In the genomic region with DNA sequence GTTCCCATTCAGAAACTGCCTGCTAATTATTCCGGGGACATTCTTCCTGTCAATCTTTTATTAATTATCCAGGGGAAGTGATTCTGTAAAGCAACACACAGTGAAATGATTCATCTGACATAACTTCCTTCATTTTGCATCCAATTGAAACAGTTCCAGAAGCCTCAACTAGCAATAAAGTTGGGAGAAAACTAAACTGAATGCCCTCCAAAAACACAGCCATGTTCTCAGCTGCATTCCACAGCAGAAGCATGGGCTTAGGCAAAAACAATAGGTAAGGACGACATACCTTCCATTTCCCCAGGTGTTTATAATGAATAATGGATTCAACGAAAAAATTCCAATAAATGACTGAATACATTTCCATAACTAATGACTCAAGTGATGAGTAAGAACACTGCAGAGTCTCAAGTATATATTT, we compare ENCODE assay signal across 10 cellular contexts. TPM values are rescaled to one million over a fixed set of nuclear protein-coding genes. Genes with fewer than 3 reads are reported as not detected.
A peak's percentile ranks its signal among the peaks of the same experiment; 100 is the strongest.
DNase-seq lines count a peak whose midpoint lies in the region; ATAC-seq, FAIRE-seq and TF ChIP-seq lines count a peak whose summit lies in the region.
"Had no signal": no experiment of that assay in that cellular context is flagged by ENCODE, and none has a peak within 500 bp of the region (broad histone marks: within the 10 kb centered on the region; RNA-seq: fewer than 3 reads in every experiment).

No MANE protein-coding gene starts in this region.

- H3K9ac ChIP-seq in astrocyte (ENCODE audit: low read length) = peak overlapping the region; percentile 53
- H3K9ac ChIP-seq in keratinocyte (ENCODE audit: control insufficient read depth, extremely low read depth, insufficient read depth, low read length) = peak overlapping the region; percentile 45

- H3K27me3 ChIP-seq in right atrium auricular region = no peaks in the 10 kb centered on the region
- no peaks in the 10 kb centered on the region for H3K27me3 ChIP-seq in astrocyte (ENCODE audit: insufficient read depth, low read length)
- H3K27me3 ChIP-seq in keratinocyte (ENCODE audit: control insufficient read depth, extremely low read depth, insufficient read depth, low read length) = no peaks in the 10 kb centered on the region
- no peaks in the 10 kb centered on the region for H3K27me3 ChIP-seq in vagina

- intact Hi-C loops in cardiac septum (cut with DNase I) = no loop called here
- intact Hi-C loops in vagina (cut with DNase I) = no loop called here

- peak overlapping the region; percentile 62 for H3K4me2 ChIP-seq in astrocyte (ENCODE audit: low read length)
- H3K4me2 ChIP-seq in keratinocyte (ENCODE audit: control insufficient read depth, extremely low read depth, insufficient read depth, low read depth, low read length) = peak overlapping the region; percentile 67

- H3K9me1 ChIP-seq in keratinocyte (ENCODE audit: control insufficient read depth, extremely low read depth, insufficient read depth, low read length) = no peaks in the 10 kb centered on the region

- ATAC-seq in GM18520 (IDR thresholded peaks at IDR 0.05; ENCODE audit: unreplicated experiment) = no peak
- ATAC-seq: activated CD8-positive, alpha-beta T cell treated with anti-CD3 and anti-CD28 coated beads, Interleukin-2, amount 10 ng/mL, durations not matched to agents 7 days and 5 days had no signal

- peak; percentile 75 for FAIRE-seq in astrocyte (lab: Jason Lieb, UNC)
- peak; percentile 86 for FAIRE-seq in keratinocyte (lab: Jason Lieb, UNC)

- no peaks in the 10 kb centered on the region for H3K36me3 Mint-ChIP-seq in astrocyte (ENCODE audit: low read depth, unreplicated experiment)

- TF ChIP-seq CTCF in right atrium auricular region (IDR thresholded peaks at IDR 0.05) = no peak
- no peak for TF ChIP-seq CTCF in astrocyte (IDR thresholded peaks at IDR 0.05; ENCODE audit: insufficient read depth, low read depth, low read length)
- no peak for TF ChIP-seq CTCF in keratinocyte (optimal IDR thresholded peaks at IDR 0.05 in 1 of 3, IDR thresholded peaks at IDR 0.05 in 1 of 3, conservative IDR thresholded peaks at IDR 0.05 in 1 of 3; ENCODE audit: extremely low read depth in 1 of 3, insufficient read depth in 2 of 3, low read length in 3 of 3)
- TF ChIP-seq CTCF in vagina (IDR thresholded peaks at IDR 0.05) = no peak

- H3K27ac ChIP-seq in right atrium auricular region (peak overlapping the region; percentile 46 to 49), astrocyte (ENCODE audit: low read depth, low read length) (peak overlapping the region; percentile 66), keratinocyte (ENCODE audit: control insufficient read depth, insufficient read depth, low read length) (peak overlapping the region; percentile 82), vagina (peak overlapping the region; percentile 79)

- peak overlapping the region; percentile 83 for H3K27ac Mint-ChIP-seq in astrocyte (ENCODE audit: unreplicated experiment)
- H3K27ac Mint-ChIP-seq: activated CD8-positive, alpha-beta T cell treated with anti-CD3 and anti-CD28 coated beads, Interleukin-2, amount 10 ng/mL, durations not matched to agents 7 days and 5 days had no signal

- H3K27me3 Mint-ChIP-seq in astrocyte (ENCODE audit: low read depth, unreplicated experiment) = no peaks in the 10 kb centered on the region

- H3K4me1 Mint-ChIP-seq in astrocyte (ENCODE audit: low read depth, unreplicated experiment) = peaks cover 19% of the 10 kb centered on the region

- DNase-seq in right atrium auricular region (ENCODE audit: low spot score) (no peak), cardiac septum (ENCODE audit: low spot score) (no peak), astrocyte (ENCODE audit: low read depth) (peak; percentile 88), keratinocyte (ENCODE audit: low read depth, low spot score) (no peak), vagina (ENCODE audit: extremely low spot score in 2 of 2) (no peak), COR-L47 (lab: John Stamatoyannopoulos, UW) (no peak), NCI-H2029 (lab: John Stamatoyannopoulos, UW) (no peak)
- DNase-seq: activated CD8-positive, alpha-beta T cell treated with anti-CD3 and anti-CD28 coated beads, Interleukin-2, amount 10 ng/mL, durations not matched to agents 7 days and 5 days; NCI-H510A had no signal

- H3K4me3 ChIP-seq in right atrium auricular region (no peak overlapping the region), astrocyte (ENCODE audit: insufficient read depth, low read depth, low read length) (no peak overlapping the region), keratinocyte (ENCODE audit: control insufficient read depth in 2 of 3, extremely low read depth in 1 of 3, insufficient read depth in 2 of 3, low read depth in 1 of 3, low read length in 3 of 3) (no peak overlapping the region), vagina (no peak overlapping the region)

- H3K4me3 Mint-ChIP-seq in astrocyte (ENCODE audit: unreplicated experiment) = peak overlapping the region; percentile 58
- H3K4me3 Mint-ChIP-seq: activated CD8-positive, alpha-beta T cell treated with anti-CD3 and anti-CD28 coated beads, Interleukin-2, amount 10 ng/mL, durations not matched to agents 7 days and 5 days had no signal

- H3K4me1 ChIP-seq in right atrium auricular region (peaks cover 0 to 30% of the 10 kb centered on the region in 2 donors), astrocyte (ENCODE audit: insufficient read depth, low read length) (peaks cover 16% of the 10 kb centered on the region), keratinocyte (ENCODE audit: control insufficient read depth, extremely low read depth, insufficient read depth, low read length) (peaks cover 17% of the 10 kb centered on the region), vagina (peaks cover 10% of the 10 kb centered on the region)

- no peak for TF ChIP-seq POLR2A in vagina (IDR thresholded peaks at IDR 0.05)

- H2AFZ ChIP-seq in astrocyte (ENCODE audit: low read depth, low read length) (no peak overlapping the region), keratinocyte (ENCODE audit: control insufficient read depth, low read length) (peak overlapping the region; percentile 70)

- no peaks in the 10 kb centered on the region for H3K9me3 Mint-ChIP-seq in astrocyte (ENCODE audit: unreplicated experiment)

- H3K36me3 ChIP-seq in right atrium auricular region (no peaks in the 10 kb centered on the region), astrocyte (ENCODE audit: insufficient read depth, low read length) (no peaks in the 10 kb centered on the region), keratinocyte (ENCODE audit: control insufficient read depth in 2 of 2, extremely low read depth in 1 of 2, insufficient read depth in 2 of 2, low read length in 2 of 2) (no peaks in the 10 kb centered on the region), vagina (no peaks in the 10 kb centered on the region)

- H4K20me1 ChIP-seq in astrocyte (ENCODE audit: insufficient read depth, low read length) (no peaks in the 10 kb centered on the region), keratinocyte (ENCODE audit: control insufficient read depth, extremely low read depth, insufficient read depth, low read length) (no peaks in the 10 kb centered on the region)

- H3K79me2 ChIP-seq in astrocyte (ENCODE audit: insufficient read depth, low read length) (no peaks in the 10 kb centered on the region), keratinocyte (ENCODE audit: control insufficient read depth, insufficient read depth, low read length) (no peaks in the 10 kb centered on the region)

- no peaks in the 10 kb centered on the region for H3K9me3 ChIP-seq in right atrium auricular region
- H3K9me3 ChIP-seq in astrocyte (ENCODE audit: insufficient read depth, low read depth, low read length) = no peaks in the 10 kb centered on the region
- no peaks in the 10 kb centered on the region for H3K9me3 ChIP-seq in keratinocyte (ENCODE audit: control insufficient read depth, low read depth, low read length)
- no peaks in the 10 kb centered on the region for H3K9me3 ChIP-seq in vagina

- dilution Hi-C loops in keratinocyte (cut with MboI; ENCODE audit: extremely low pct_ligation_motif_present, low sequenced_read_pairs) = no loop called here

RNA-seq across cellular contexts. Expression of a gene that starts 36.9 kb away (rescaled TPM):
- 10 to 100 TPM in 1 of 2 donors, 1 to 10 TPM in 1; 5.5 to 11.3 TPM for total RNA-seq in right atrium auricular region
- 9.1 TPM for total RNA-seq in cardiac septum
- 15.9 and 17.8 TPM in 2 replicates for total RNA-seq in astrocyte
- 18.4 to 28.7 TPM (median 23.6 TPM) in 3 replicates for polyA plus RNA-seq in keratinocyte
- 9.5 TPM for polyA plus RNA-seq in keratinocyte (2011; ENCODE audit: low read depth)
- 11.2 and 26.8 TPM in 2 replicates for polyA plus RNA-seq in keratinocyte (2011; cell fraction: cytosol; rRNA removed)
- 70.3 and 70.5 TPM in 2 replicates for polyA plus RNA-seq in keratinocyte (2011; cell fraction: nucleus; rRNA removed)
- polyA plus RNA-seq in keratinocyte (2012; ENCODE audit: low replicate concordance) = 10.5 and 11.1 TPM in 2 replicates
- 6.8 to 25.2 TPM (median 15.0 TPM) in 3 replicates for polyA minus RNA-seq in keratinocyte
- 8.2 TPM for polyA minus RNA-seq in keratinocyte (2011; cell fraction: cytosol; rRNA and poly(A)+ RNA removed)
- polyA minus RNA-seq in keratinocyte (2011; cell fraction: nucleus; rRNA and poly(A)+ RNA removed) = 11.1 and 25.7 TPM in 2 replicates
- total RNA-seq in vagina = 20.9 TPM
